Comparison of ENCODE assay signal across 1 cellular context in genomic region chr19:2506656-2507055, GRCh38.
TF ChIP-seq lines count a peak whose summit lies in the region.

No MANE protein-coding gene starts in this region.

TF ChIP-seq in liver, 16 proteins besides CTCF, POLR2A, EP300 and RAD21:
- TF ChIP-seq NR2F2 (IDR thresholded peaks at IDR 0.05) = peak; percentile 7
